25 cellular contexts compared by ENCODE assay signal in the genomic region with DNA sequence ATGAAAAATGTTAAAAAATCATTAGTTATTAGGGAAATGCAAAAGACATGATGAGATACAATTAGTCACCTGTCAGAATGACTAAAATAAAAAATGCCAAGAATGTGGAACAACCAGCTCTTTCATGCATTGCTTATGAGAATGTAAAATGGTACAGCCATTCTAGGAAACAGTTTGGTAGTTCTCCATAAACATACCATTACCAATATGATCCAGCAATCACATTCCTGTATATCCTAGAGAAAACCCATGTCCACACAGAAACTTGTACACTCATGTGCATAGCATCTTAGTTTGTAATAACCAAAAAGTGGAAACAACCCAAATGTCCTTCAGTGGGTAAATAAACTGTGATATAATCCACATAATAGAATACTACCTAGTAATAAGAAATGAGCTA.
DNase-seq lines count a peak whose midpoint lies in the region; ATAC-seq and TF ChIP-seq lines count a peak whose summit lies in the region.
"Had no signal": no experiment of that assay in that cellular context is flagged by ENCODE, and none has a peak within 500 bp of the region (broad histone marks: within the 10 kb centered on the region; RNA-seq: fewer than 3 reads in every experiment).

No MANE protein-coding gene starts in this region.

- H3K4me3 Mint-ChIP-seq in natural killer cell, result no peak overlapping the region
- no peak overlapping the region for H3K4me3 Mint-ChIP-seq in H9
- H3K4me3 Mint-ChIP-seq: activated CD4-positive, alpha-beta memory T cell treated with anti-CD3 and anti-CD28 coated beads, Interleukin-2, amount 10 ng/mL, durations not matched to agents 7 days and 5 days; activated naive CD8-positive, alpha-beta T cell; GM23338; memory B cell; natural killer cell treated with Interleukin-12 subunit alpha and Interleukin-12 subunit beta and Interleukin-15 and Interleukin-18, amount 100 ng/mL, for 72 hours; WTC11 had no signal

- no peak overlapping the region for H4K8ac ChIP-seq in H9 (replicated peaks; ENCODE audit: insufficient read length, low read depth, low read length)

- H3K56ac ChIP-seq in H9 (ENCODE audit: insufficient read length, low read depth, low read length), result no peak overlapping the region

- no peaks in the 10 kb centered on the region for H3K4me1 Mint-ChIP-seq in natural killer cell
- H3K4me1 Mint-ChIP-seq in H9, result peaks cover 4 to 6% of the 10 kb centered on the region in 2 experiments; a peak in 3 of 4 replicates
- H3K4me1 Mint-ChIP-seq: activated CD4-positive, alpha-beta memory T cell treated with anti-CD3 and anti-CD28 coated beads, Interleukin-2, amount 10 ng/mL, durations not matched to agents 7 days and 5 days had no signal

- H2BK12ac ChIP-seq in H9 (ENCODE audit: insufficient read length, low read depth, low read length), result no peak overlapping the region

- no peaks in the 10 kb centered on the region for H3K79me1 ChIP-seq in H9 (ENCODE audit: insufficient read depth, low read depth, low read length, poor library complexity, severe bottlenecking)

- H3K4me2 ChIP-seq in H9 (ENCODE audit: insufficient read depth, insufficient read length, low read length), result no peak overlapping the region
- H3K4me2 ChIP-seq: BLaER1 treated with 17β-estradiol and CSF1 and Interleukin-3, amounts not matched to agents 10 nM and 100 nM; GM23338 had no signal

- 0 out of 2 replicates have a peak, but pooled peaks cover 2% of the 10 kb centered on the region for H3K4me1 ChIP-seq in H9 (ENCODE audit: insufficient read depth, low read length)
- H3K4me1 ChIP-seq: BLaER1 treated with 17β-estradiol and CSF1 and Interleukin-3, amounts not matched to agents 10 nM and 100 nM; uterus had no signal

- no peak overlapping the region for H3K9ac ChIP-seq in H9 (ENCODE audit: extremely low read depth, insufficient read length, low read length)
- H3K9ac ChIP-seq: BLaER1 treated with 17β-estradiol and CSF1 and Interleukin-3, amounts not matched to agents 10 nM and 100 nM had no signal

- no peak overlapping the region for H3T11ph ChIP-seq in H9 (ENCODE audit: low read length)

- no peak overlapping the region for H2BK120ac ChIP-seq in H9 (ENCODE audit: low read depth, low read length, poor library complexity, severe bottlenecking)

- TF ChIP-seq CTCF in BJ (IDR thresholded peaks at IDR 0.05; ENCODE audit: insufficient read depth, low read depth, low read length), result no peak
- no peak for TF ChIP-seq CTCF in cardiac fibroblast (IDR thresholded peaks at IDR 0.05; ENCODE audit: low read depth, low read length)
- TF ChIP-seq CTCF in natural killer cell (IDR thresholded peaks at IDR 0.05), result no peak
- TF ChIP-seq CTCF in H9 (conservative IDR thresholded peaks at IDR 0.05), result no peak

- intact Hi-C loops in natural killer cell (cut with micrococcal nuclease), result no loop called here

- no peak overlapping the region for H3K4ac ChIP-seq in H9 (ENCODE audit: low read depth, low read length)

- no peaks in the 10 kb centered on the region for H3K9me3 Mint-ChIP-seq in natural killer cell
- peaks cover 7 to 8% of the 10 kb centered on the region in 2 experiments; a peak in 4 of 5 replicates for H3K9me3 Mint-ChIP-seq in H9
- H3K9me3 Mint-ChIP-seq: natural killer cell treated with Interleukin-12 subunit alpha and Interleukin-12 subunit beta and Interleukin-15 and Interleukin-18, amount 100 ng/mL, for 72 hours had no signal

- no peak overlapping the region for H3K18ac ChIP-seq in H9 (ENCODE audit: insufficient read length, low read depth, low read length)

- H3K36me3 Mint-ChIP-seq in natural killer cell, result no peaks in the 10 kb centered on the region
- H3K36me3 Mint-ChIP-seq in H9 (ENCODE audit: insufficient read depth in 1 of 3, low read depth in 3 of 3), result peaks cover 4 to 21% (median 5%) of the 10 kb centered on the region in 3 experiments; a peak in 5 of 7 replicates

- no peak overlapping the region for H3K27ac ChIP-seq in H9 (ENCODE audit: insufficient read length, low read depth, low read length)
- H3K27ac ChIP-seq: BLaER1 treated with 17β-estradiol and CSF1 and Interleukin-3, amounts not matched to agents 10 nM and 100 nM; dorsolateral prefrontal cortex; HL-60; uterus had no signal

- no peaks in the 10 kb centered on the region for H3K36me3 ChIP-seq in BJ (ENCODE audit: control insufficient read depth, insufficient read depth, low read length)
- H3K36me3 ChIP-seq: uterus had no signal

- no peak overlapping the region for H3K23ac ChIP-seq in H9 (ENCODE audit: insufficient read length, low read depth, low read length)

- H3K27me3 Mint-ChIP-seq in natural killer cell (ENCODE audit: low read depth in 2 of 2) (no peaks in the 10 kb centered on the region), H9 (ENCODE audit: low read depth) (no peaks in the 10 kb centered on the region)
- H3K27me3 Mint-ChIP-seq: activated CD4-positive, alpha-beta memory T cell treated with anti-CD3 and anti-CD28 coated beads, Interleukin-2, amount 10 ng/mL, durations not matched to agents 7 days and 5 days; activated naive CD8-positive, alpha-beta T cell; memory B cell; natural killer cell treated with Interleukin-12 subunit alpha and Interleukin-12 subunit beta and Interleukin-15 and Interleukin-18, amount 100 ng/mL, for 72 hours had no signal

- no peaks in the 10 kb centered on the region for H3K27me3 ChIP-seq in BJ (ENCODE audit: control insufficient read depth, insufficient read depth, low read length)
- no peaks in the 10 kb centered on the region for H3K27me3 ChIP-seq in H9 (ENCODE audit: insufficient read depth, low read length)
- H3K27me3 ChIP-seq: BLaER1 treated with 17β-estradiol and CSF1 and Interleukin-3, amounts not matched to agents 10 nM and 100 nM; dorsolateral prefrontal cortex; uterus had no signal

- no peaks in the 10 kb centered on the region for H4K20me1 ChIP-seq in H9 (ENCODE audit: control insufficient read depth, insufficient read depth, insufficient read length)
- H4K20me1 ChIP-seq: BLaER1 treated with 17β-estradiol and CSF1 and Interleukin-3, amounts not matched to agents 10 nM and 100 nM had no signal

- no peak overlapping the region for H3K14ac ChIP-seq in H9 (ENCODE audit: insufficient read depth, low read length)

- H3K4me3 ChIP-seq in BJ (ENCODE audit: low read depth, low read length) (no peak overlapping the region), cardiac fibroblast (replicated peaks in 1 of 2; ENCODE audit: low read depth in 2 of 2, low read length in 2 of 2) (no peak overlapping the region)
- H3K4me3 ChIP-seq: BLaER1 treated with 17β-estradiol and CSF1 and Interleukin-3, amounts not matched to agents 10 nM and 100 nM; dorsolateral prefrontal cortex; GM23338; uterus had no signal

- ATAC-seq in activated CD4-positive, CD25-positive, alpha-beta regulatory T cell treated with anti-CD3 and anti-CD28 coated beads, Interleukin-2, amount 50 U/mL, for 24 hours, result no peak
- no peak for ATAC-seq in natural killer cell
- ATAC-seq: esophagus mucosa; GM23338; natural killer cell treated with Interleukin-12 subunit alpha and Interleukin-12 subunit beta and Interleukin-15 and Interleukin-18, amount 100 ng/mL, for 72 hours; WTC11 had no signal

- no peak overlapping the region for H2AFZ ChIP-seq in H9 (ENCODE audit: low read length)
- H2AFZ ChIP-seq: GM23338 had no signal

- H2BK20ac ChIP-seq in H9 (ENCODE audit: low read depth, low read length, poor library complexity, severe bottlenecking), result no peak overlapping the region

- H2AK5ac ChIP-seq in H9 (ENCODE audit: insufficient read length, low read length), result no peak overlapping the region

- POLR2A ChIA-PET in BJ (lab: Charles Lee), result no interaction called here

- H3K27ac Mint-ChIP-seq in natural killer cell (no peak overlapping the region), H9 (no peak overlapping the region)
- H3K27ac Mint-ChIP-seq: activated CD4-positive, alpha-beta memory T cell treated with anti-CD3 and anti-CD28 coated beads, Interleukin-2, amount 10 ng/mL, durations not matched to agents 7 days and 5 days; activated naive CD8-positive, alpha-beta T cell; GM23338; memory B cell; natural killer cell treated with Interleukin-12 subunit alpha and Interleukin-12 subunit beta and Interleukin-15 and Interleukin-18, amount 100 ng/mL, for 72 hours; WTC11 had no signal

- CTCF ChIA-PET in BJ (lab: Yijun Ruan, JAX), result no interaction called here

- no peaks in the 10 kb centered on the region for H3K79me2 ChIP-seq in H9 (ENCODE audit: insufficient read depth, low read length)

- no peak overlapping the region for H2BK15ac ChIP-seq in H9 (ENCODE audit: low read depth, low read length)

- peak; percentile 26 for DNase-seq in BJ (ENCODE audit: low read depth)
- DNase-seq in HT1080 (ENCODE audit: low read depth), result peak; percentile 10
- peak; percentile 14 to 54 for DNase-seq in cardiac fibroblast (ENCODE audit: low read depth in 2 of 2)
- DNase-seq in non-pigmented ciliary epithelial cell (ENCODE audit: low read depth), result peak; percentile 19
- DNase-seq in natural killer cell, result no peak
- DNase-seq in activated effector memory CD4-positive, alpha-beta T cell treated with Interleukin-2 at 50 U/mL for 16 hours, result no peak
- no peak for DNase-seq in H9
- DNase-seq: activated CD4-positive, alpha-beta memory T cell treated with anti-CD3 and anti-CD28 coated beads, Interleukin-2, amount 10 ng/mL, durations not matched to agents 7 days and 5 days; activated T-cell treated with anti-CD3 and anti-CD28 coated beads, Interleukin-2, amount 50 U/mL, for 1 hour; dorsolateral prefrontal cortex; islet precursor cell; NCI-H2107; NCI-H526; posterior cingulate gyrus; stimulated activated CD4-positive, alpha-beta T cell treated with anti-CD3 and anti-CD28 coated beads, Interleukin-2, amount 100 ng/mL, for 48 hours; uterus had no signal

- H3K9me3 ChIP-seq in H9 (ENCODE audit: control insufficient read depth, low read depth, low read length), result no peaks in the 10 kb centered on the region
- H3K9me3 ChIP-seq: uterus had no signal

- H4K91ac ChIP-seq in H9 (ENCODE audit: insufficient read length, low read depth, low read length), result no peak overlapping the region

- H4K5ac ChIP-seq in H9 (ENCODE audit: insufficient read length, low read depth, low read length), result no peak overlapping the region

- H3K23me2 ChIP-seq in H9 (ENCODE audit: insufficient read length, low read depth, low read length, poor library complexity, severe bottlenecking), result no peaks in the 10 kb centered on the region

- H2BK5ac ChIP-seq in H9 (ENCODE audit: insufficient read length, low read length), result no peak overlapping the region

Comparison
In these comparisons a context has a peak if more than half of its experiments do, and no peak if none do; other contexts are left out.
1. DNase-seq: peak in BJ (single experiment), HT1080 (single experiment), cardiac fibroblast (2 of 2) and non-pigmented ciliary epithelial cell (single experiment); none in natural killer cell (single experiment), activated effector memory CD4-positive, alpha-beta T cell treated with Interleukin-2 at 50 U/mL for 16 hours (single experiment) and H9 (single experiment).